In genomic region chr9:113111065-113111951, GRCh38 we compare ENCODE assay signal across 7 cellular contexts. TPM values are rescaled to one million over a fixed set of nuclear protein-coding genes. Genes with fewer than 3 reads are reported as not detected.
DNase-seq lines count a peak whose midpoint lies in the region; ATAC-seq and TF ChIP-seq lines count a peak whose summit lies in the region.
"Not testable (repeated sequence)": the region's sequence is repeated elsewhere in the genome, so short reads cannot be mapped to it uniquely, and the experiment has no call there.

No MANE protein-coding gene starts in this region.

- not testable (repeated sequence) for H3K4me1 ChIP-seq in body of pancreas; osteoblast (ENCODE audit: insufficient read depth, low read length)

- ATAC-seq in GM21619 (IDR thresholded peaks at IDR 0.05; ENCODE audit: unreplicated experiment) (peak; percentile 65), HG03354 (IDR thresholded peaks at IDR 0.05; ENCODE audit: poor library complexity, severe bottlenecking, unreplicated experiment) (peak; percentile 78), body of pancreas (peak; percentile 71), left ventricle myocardium superior (peak; percentile 83)

- H3K27ac ChIP-seq in body of pancreas, result not testable (repeated sequence)
- H3K27ac ChIP-seq in osteoblast (ENCODE audit: low read depth, low read length), result peak overlapping the region; percentile 34

- intact Hi-C loops in body of pancreas (cut with DNase I); left ventricle myocardium superior (cut with micrococcal nuclease): not testable (repeated sequence)

- not testable (repeated sequence) for H3K36me3 ChIP-seq in body of pancreas (replicated peaks in 1 of 2; ENCODE audit: insufficient read depth in 1 of 2, low read depth in 2 of 2); osteoblast (ENCODE audit: insufficient read depth, low read length)

- TF ChIP-seq POLR2A in body of pancreas (IDR thresholded peaks at IDR 0.05), result not testable (repeated sequence)

- peak overlapping the region; percentile 79 for H3K4me2 ChIP-seq in osteoblast (ENCODE audit: insufficient read depth, low read length)

- not testable (repeated sequence) for H3K9me3 ChIP-seq in body of pancreas; osteoblast (ENCODE audit: low read depth, low read length)

- H3K4me3 ChIP-seq in GM12864 (ENCODE audit: low read depth, low read length); body of pancreas: not testable (repeated sequence)
- H3K4me3 ChIP-seq in osteoblast (ENCODE audit: insufficient read depth, low read length), result peak overlapping the region; percentile 58

- not testable (repeated sequence) for H4K20me1 ChIP-seq in osteoblast (ENCODE audit: insufficient read depth, low read length)

- peak overlapping the region; percentile 88 for H2AFZ ChIP-seq in osteoblast (ENCODE audit: low read length)

- WGBS in body of pancreas, 2 donors, result 3 to 30% methylated on average over 3 to 12 of the region's 56 CpGs

- not testable (repeated sequence) for H3K27me3 ChIP-seq in body of pancreas; osteoblast (ENCODE audit: insufficient read depth, low read length)

- not testable (repeated sequence) for H3K79me2 ChIP-seq in osteoblast (ENCODE audit: insufficient read depth, low read length)

- TF ChIP-seq CTCF in GM12864 (IDR thresholded peaks at IDR 0.05; ENCODE audit: low read depth, low read length, missing control alignments) (peak; percentile 29), body of pancreas (IDR thresholded peaks at IDR 0.05) (peak in 6 of 7 experiments; percentile 27 to 87 (median 74))
- TF ChIP-seq CTCF in osteoblast (IDR thresholded peaks at IDR 0.05; ENCODE audit: extremely low read depth, low read depth, low read length), result not testable (repeated sequence)

- not testable (repeated sequence) for DNase-seq in GM12864 (ENCODE audit: low read depth); left ventricle myocardium superior; osteoblast (ENCODE audit: insufficient read length, low spot score, missing footprints)
- peak; percentile 48 for DNase-seq in RKO (ENCODE audit: low spot score)
- DNase-seq in body of pancreas, result peak in 3 of 4 donors; percentile 10 to 15 (median 13)

RNA-seq across cellular contexts. Expression of gene SLC31A2, which starts 39.5 kb away (rescaled TPM):
- 10 to 100 TPM; 16.3 to 23.7 TPM for total RNA-seq in body of pancreas
- 13.9 TPM for total RNA-seq in left ventricle myocardium superior
- total RNA-seq in osteoblast, result 23.0 and 24.6 TPM in 2 replicates

RNA-seq across cellular contexts. Expression of gene ZFP37, which starts 54.8 kb away (rescaled TPM):
- 1 to 10 TPM in 1 of 2 donors, under 1 TPM in 1; 0.33 to 4.4 TPM for total RNA-seq in body of pancreas
- 0.82 TPM for total RNA-seq in left ventricle myocardium superior
- 3.2 and 3.3 TPM in 2 replicates for total RNA-seq in osteoblast
